28 cellular contexts compared by ENCODE assay signal in the genomic region with DNA sequence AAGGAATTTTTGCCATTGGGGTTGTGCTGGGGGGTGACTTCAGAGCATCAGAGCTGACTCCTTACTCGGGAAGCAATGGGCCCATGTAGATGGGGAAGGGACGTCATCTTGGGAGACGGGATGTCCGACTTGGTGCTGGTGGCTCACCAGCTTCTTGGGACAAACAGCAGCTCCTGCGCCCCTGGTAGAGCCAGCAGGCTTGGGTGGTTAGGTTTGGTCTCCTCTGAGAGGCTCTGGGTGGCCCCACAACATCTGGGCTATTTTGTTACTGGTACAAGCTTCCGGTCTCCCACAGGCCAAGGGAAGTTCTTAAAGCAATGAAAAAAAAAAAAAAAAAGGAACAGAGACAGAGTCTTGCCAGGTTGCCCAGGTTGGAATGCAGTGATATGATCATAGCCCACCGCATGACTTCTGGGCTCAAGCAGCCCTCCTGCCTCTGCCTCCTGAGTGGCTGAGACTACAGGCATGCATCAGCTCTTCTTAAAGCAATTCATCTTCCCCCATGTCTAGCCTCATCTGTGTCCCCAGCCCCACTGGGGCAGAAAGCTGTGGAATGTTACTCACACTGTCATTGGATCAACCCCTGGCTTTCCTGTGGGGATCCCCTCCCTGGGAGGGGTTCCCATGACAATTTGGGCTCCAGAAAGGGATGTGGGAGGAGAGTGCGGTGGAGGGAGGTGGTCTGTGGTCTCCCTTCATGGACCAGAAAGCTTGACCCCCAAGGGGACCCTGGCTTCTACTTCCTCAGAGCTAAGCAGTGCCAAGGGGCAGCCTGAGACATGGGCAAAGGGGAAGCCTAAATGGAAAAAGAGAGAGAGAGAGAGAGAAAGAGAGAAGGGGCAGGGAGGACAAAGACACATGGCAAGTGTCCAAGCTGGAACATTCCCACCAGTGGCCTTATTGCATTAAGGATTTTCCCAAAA. TPM values are rescaled to one million over a fixed set of nuclear protein-coding genes. Genes with fewer than 3 reads are reported as not detected.
A peak's percentile ranks its signal among the peaks of the same experiment; 100 is the strongest.
DNase-seq lines count a peak whose midpoint lies in the region; TF ChIP-seq lines count a peak whose summit lies in the region.
"Had no signal": no experiment of that assay in that cellular context is flagged by ENCODE, and none has a peak within 500 bp of the region (broad histone marks: within the 10 kb centered on the region; RNA-seq: fewer than 3 reads in every experiment).

No MANE protein-coding gene starts in this region.

- no peaks in the 10 kb centered on the region for H3K79me2 ChIP-seq in hepatocyte

- H3K27me3 ChIP-seq in hepatocyte (no peaks in the 10 kb centered on the region), neuronal stem cell (ENCODE audit: control insufficient read depth in 3 of 3, insufficient read depth in 3 of 3, low read depth in 1 of 3, low read length in 3 of 3) (peaks cover 0 to 2% (median 0%) of the 10 kb centered on the region in 3 experiments), prostate gland (replicated peaks; ENCODE audit: insufficient read depth) (no peaks in the 10 kb centered on the region)
- H3K27me3 ChIP-seq: esophagus squamous epithelium, gastroesophageal sphincter, pancreas, suprapubic skin had no signal

- no peaks in the 10 kb centered on the region for H3K79me1 ChIP-seq in neuronal stem cell (ENCODE audit: low read depth, low read length)

- no peaks in the 10 kb centered on the region for H3K9me3 ChIP-seq in hepatocyte (ENCODE audit: low read depth)
- no peaks in the 10 kb centered on the region for H3K9me3 ChIP-seq in neuronal stem cell (replicated peaks in 1 of 2; ENCODE audit: control insufficient read depth in 2 of 2, insufficient read depth in 1 of 2, low read depth in 1 of 2, low read length in 2 of 2)
- H3K9me3 ChIP-seq in prostate gland = no peaks in the 10 kb centered on the region
- H3K9me3 ChIP-seq: esophagus squamous epithelium, gastroesophageal sphincter, pancreas, suprapubic skin had no signal

- peak overlapping the region; percentile 81 for H3K18ac ChIP-seq in neuronal stem cell (ENCODE audit: low read length)

- H3K4me3 Mint-ChIP-seq in activated CD4-positive, alpha-beta memory T cell treated with anti-CD3 and anti-CD28 coated beads for 36 hours = no peak overlapping the region
- H3K4me3 Mint-ChIP-seq in activated CD4-positive, alpha-beta memory T cell treated with anti-CD3 and anti-CD28 coated beads, Interleukin-2, amount 10 ng/mL, durations not matched to agents 7 days and 5 days = no peak overlapping the region
- H3K4me3 Mint-ChIP-seq: activated B cell treated with CpG ODN at 0.5 μM for 24 hours; activated naive CD8-positive, alpha-beta T cell treated with anti-CD3 and anti-CD28 coated beads, Interleukin-2, amount 10 ng/mL, durations not matched to agents 7 days and 5 days; activated T-helper 1 cell treated with anti-CD3 and anti-CD28 coated beads, Interleukin-12 subunit alpha, Interleukin-12 subunit beta, Interleukin-2, Interleukin-4 antibody, amounts not matched to agents 30 ng/mL and 10 ng/mL and 1 ng/mL, durations not matched to agents 14 hours and 24 hours and 36 hours; effector memory CD8-positive, alpha-beta T cell; natural killer cell had no signal

- H3K27ac ChIP-seq in hepatocyte = no peak overlapping the region
- H3K27ac ChIP-seq in neuronal stem cell (replicated peaks; ENCODE audit: low read length) = no peak overlapping the region
- H3K27ac ChIP-seq in prostate gland = no peak overlapping the region
- H3K27ac ChIP-seq: esophagus squamous epithelium, gastroesophageal sphincter, suprapubic skin had no signal

- H3K9me2 ChIP-seq in hepatocyte (replicated peaks; ENCODE audit: insufficient read depth) = no peaks in the 10 kb centered on the region

- H3K4me1 Mint-ChIP-seq in activated CD4-positive, alpha-beta memory T cell treated with anti-CD3 and anti-CD28 coated beads for 36 hours (ENCODE audit: low read depth) = no peaks in the 10 kb centered on the region
- no peaks in the 10 kb centered on the region for H3K4me1 Mint-ChIP-seq in activated CD4-positive, alpha-beta memory T cell treated with anti-CD3 and anti-CD28 coated beads, Interleukin-2, amount 10 ng/mL, durations not matched to agents 7 days and 5 days
- H3K4me1 Mint-ChIP-seq: activated naive CD8-positive, alpha-beta T cell treated with anti-CD3 and anti-CD28 coated beads, Interleukin-2, amount 10 ng/mL, durations not matched to agents 7 days and 5 days; natural killer cell had no signal

- peak overlapping the region; percentile 57 for H2AK5ac ChIP-seq in neuronal stem cell (ENCODE audit: low read depth, low read length)

- H3K27ac Mint-ChIP-seq in activated CD4-positive, alpha-beta memory T cell treated with anti-CD3 and anti-CD28 coated beads for 36 hours = no peak overlapping the region
- H3K27ac Mint-ChIP-seq in activated CD4-positive, alpha-beta memory T cell treated with anti-CD3 and anti-CD28 coated beads, Interleukin-2, amount 10 ng/mL, durations not matched to agents 7 days and 5 days = no peak overlapping the region
- H3K27ac Mint-ChIP-seq: activated B cell treated with CpG ODN at 0.5 μM for 24 hours; activated naive CD8-positive, alpha-beta T cell treated with anti-CD3 and anti-CD28 coated beads, Interleukin-2, amount 10 ng/mL, durations not matched to agents 7 days and 5 days; activated T-helper 1 cell treated with anti-CD3 and anti-CD28 coated beads, Interleukin-12 subunit alpha, Interleukin-12 subunit beta, Interleukin-2, Interleukin-4 antibody, amounts not matched to agents 30 ng/mL and 10 ng/mL and 1 ng/mL, durations not matched to agents 14 hours and 24 hours and 36 hours; effector memory CD8-positive, alpha-beta T cell; natural killer cell had no signal

- no peaks in the 10 kb centered on the region for H3K27me3 Mint-ChIP-seq in activated CD4-positive, alpha-beta memory T cell treated with anti-CD3 and anti-CD28 coated beads for 36 hours
- peaks cover 4% of the 10 kb centered on the region for H3K27me3 Mint-ChIP-seq in activated CD4-positive, alpha-beta memory T cell treated with anti-CD3 and anti-CD28 coated beads, Interleukin-2, amount 10 ng/mL, durations not matched to agents 7 days and 5 days

- WGBS in hepatocyte (ENCODE audit: low lambda C conversion rate, missing lambda C conversion rate) = 94% methylated on average over 8 of the region's 8 CpGs
- no CpG with 5 or more reads among the region's 8 CpGs for WGBS in neuronal stem cell (ENCODE audit: extremely low coverage in 2 of 2, insufficient read length in 2 of 2, insufficient replicate concordance in 1 of 2), 2 donors
- 90% methylated on average over 8 of the region's 8 CpGs for WGBS in prostate gland

- peak overlapping the region; percentile 63 for H2BK15ac ChIP-seq in neuronal stem cell (ENCODE audit: low read length)

- DNase-seq in activated CD4-positive, alpha-beta memory T cell treated with anti-CD3 and anti-CD28 coated beads for 36 hours = peak; percentile 2
- no peak for DNase-seq in activated CD4-positive, alpha-beta memory T cell treated with anti-CD3 and anti-CD28 coated beads, Interleukin-2, amount 10 ng/mL, durations not matched to agents 7 days and 5 days
- no peak for DNase-seq in hepatocyte (ENCODE audit: low spot score)
- no peak for DNase-seq in neuronal stem cell (ENCODE audit: low spot score)
- DNase-seq in ureter (ENCODE audit: low spot score) = peak; percentile 20
- DNase-seq in posterior cingulate gyrus = no peak
- DNase-seq in germinal center (ENCODE audit: low spot score) = no peak
- DNase-seq in prostate gland (ENCODE audit: low spot score) = no peak
- DNase-seq: 8988T; activated B cell treated with CpG ODN at 0.5 μM for 24 hours; activated naive CD8-positive, alpha-beta T cell treated with anti-CD3 and anti-CD28 coated beads, Interleukin-2, amount 10 ng/mL, durations not matched to agents 7 days and 5 days; DMS79 treated with DMSO at 0.1 percent for 48 hours; effector memory CD8-positive, alpha-beta T cell; esophagus squamous epithelium; natural killer cell; NCI-H1092 treated with DMSO at 0.1 percent for 48 hours; NCI-H2029 treated with DMSO at 0.1 percent for 48 hours; NCI-H82; OCI-M1; Right ventricle myocardium superior had no signal

- no peak overlapping the region for H4K8ac ChIP-seq in neuronal stem cell (ENCODE audit: low read depth, low read length)

- peak overlapping the region; percentile 8 for H2BK12ac ChIP-seq in neuronal stem cell (ENCODE audit: low read length)

- CTCF ChIA-PET in activated CD4-positive, alpha-beta memory T cell treated with anti-CD3 and anti-CD28 coated beads for 36 hours (lab: Charles Lee) = interaction anchor here (0.6 kb wide), 1 partner anchor 406 kb away, joined by 3 read pairs; no protein-coding TSS in a partner anchor
- CTCF ChIA-PET in activated CD4-positive, alpha-beta memory T cell treated with anti-CD3 and anti-CD28 coated beads, Interleukin-2, amount 10 ng/mL, durations not matched to agents 7 days and 5 days (lab: Charles Lee) = no interaction called here

- no peak for TF ChIP-seq POLR2A in prostate gland (IDR thresholded peaks at IDR 0.05)

- H3K14ac ChIP-seq in neuronal stem cell (ENCODE audit: low read length) = no peak overlapping the region

- H3K4me1 ChIP-seq in hepatocyte (ENCODE audit: insufficient read depth) = no peaks in the 10 kb centered on the region
- no peaks in the 10 kb centered on the region for H3K4me1 ChIP-seq in neuronal stem cell (ENCODE audit: control insufficient read depth in 2 of 2, insufficient read depth in 1 of 2, low read depth in 1 of 2, low read length in 2 of 2)
- no peaks in the 10 kb centered on the region for H3K4me1 ChIP-seq in prostate gland (replicated peaks)
- H3K4me1 ChIP-seq: esophagus squamous epithelium, gastroesophageal sphincter, suprapubic skin had no signal

- no peak overlapping the region for H3K4ac ChIP-seq in neuronal stem cell (ENCODE audit: low read length)

- H3K4me2 ChIP-seq in hepatocyte (peak overlapping the region; percentile 41), neuronal stem cell (ENCODE audit: insufficient read depth, low read length, poor library complexity, severe bottlenecking) (no peak overlapping the region)

- H3K4me3 ChIP-seq in hepatocyte (no peak overlapping the region), neuronal stem cell (ENCODE audit: low read length in 2 of 2) (no peak overlapping the region), prostate gland (no peak overlapping the region)
- H3K4me3 ChIP-seq: esophagus squamous epithelium, gastroesophageal sphincter, suprapubic skin had no signal

- no peak overlapping the region for H3K9ac ChIP-seq in neuronal stem cell (ENCODE audit: low read depth, low read length, poor library complexity)

- no peaks in the 10 kb centered on the region for H3K9me3 Mint-ChIP-seq in activated CD4-positive, alpha-beta memory T cell treated with anti-CD3 and anti-CD28 coated beads for 36 hours
- no peaks in the 10 kb centered on the region for H3K9me3 Mint-ChIP-seq in activated CD4-positive, alpha-beta memory T cell treated with anti-CD3 and anti-CD28 coated beads, Interleukin-2, amount 10 ng/mL, durations not matched to agents 7 days and 5 days
- H3K9me3 Mint-ChIP-seq: activated B cell treated with CpG ODN at 0.5 μM for 24 hours had no signal

- no peak overlapping the region for H2AFZ ChIP-seq in hepatocyte
- no peak overlapping the region for H2AFZ ChIP-seq in neuronal stem cell (ENCODE audit: low read length)

- peak overlapping the region; percentile 46 for H2BK5ac ChIP-seq in neuronal stem cell (ENCODE audit: low read length)

- H3K36me3 Mint-ChIP-seq in activated CD4-positive, alpha-beta memory T cell treated with anti-CD3 and anti-CD28 coated beads for 36 hours = no peaks in the 10 kb centered on the region
- H3K36me3 Mint-ChIP-seq in activated CD4-positive, alpha-beta memory T cell treated with anti-CD3 and anti-CD28 coated beads, Interleukin-2, amount 10 ng/mL, durations not matched to agents 7 days and 5 days (ENCODE audit: low read depth) = no peaks in the 10 kb centered on the region
- H3K36me3 Mint-ChIP-seq: activated naive CD8-positive, alpha-beta T cell treated with anti-CD3 and anti-CD28 coated beads, Interleukin-2, amount 10 ng/mL, durations not matched to agents 7 days and 5 days; natural killer cell had no signal

- H3K36me3 ChIP-seq in hepatocyte (replicated peaks; ENCODE audit: insufficient read depth, low read depth) = no peaks in the 10 kb centered on the region
- no peaks in the 10 kb centered on the region for H3K36me3 ChIP-seq in neuronal stem cell (replicated peaks in 1 of 2; ENCODE audit: control insufficient read depth in 2 of 2, insufficient read depth in 2 of 2, low read length in 2 of 2)
- H3K36me3 ChIP-seq in prostate gland = no peaks in the 10 kb centered on the region
- H3K36me3 ChIP-seq: esophagus squamous epithelium, gastroesophageal sphincter, pancreas, suprapubic skin had no signal

- intact Hi-C loops in activated CD4-positive, alpha-beta memory T cell treated with anti-CD3 and anti-CD28 coated beads for 36 hours (cut with micrococcal nuclease) = no loop called here
- intact Hi-C loops in posterior cingulate gyrus (cut with DNase I) = no loop called here
- intact Hi-C loops in prostate gland (cut with DNase I) = no loop called here

- H4K20me1 ChIP-seq in hepatocyte (ENCODE audit: insufficient read depth, poor library complexity, severe bottlenecking) = no peaks in the 10 kb centered on the region

- H4K91ac ChIP-seq in neuronal stem cell (ENCODE audit: low read depth, low read length, poor library complexity) = no peak overlapping the region

- TF ChIP-seq CTCF in hepatocyte (IDR thresholded peaks at IDR 0.05; ENCODE audit: poor library complexity) (no peak), prostate gland (IDR thresholded peaks at IDR 0.05) (no peak)

- no peak overlapping the region for H2BK120ac ChIP-seq in neuronal stem cell (ENCODE audit: low read depth, low read length)

- POLR2A ChIA-PET in activated CD4-positive, alpha-beta memory T cell treated with anti-CD3 and anti-CD28 coated beads for 36 hours (lab: Charles Lee) = no interaction called here
- POLR2A ChIA-PET in activated CD4-positive, alpha-beta memory T cell treated with anti-CD3 and anti-CD28 coated beads, Interleukin-2, amount 10 ng/mL, durations not matched to agents 7 days and 5 days (lab: Charles Lee) = no interaction called here

- H3K23ac ChIP-seq in neuronal stem cell (ENCODE audit: low read depth, low read length, poor library complexity) = no peak overlapping the region

RNA-seq across cellular contexts. Expression of a gene that starts 1.5 kb away (rescaled TPM):
- 1 to 10 TPM; 4.2 to 5.4 TPM for total RNA-seq in activated CD4-positive, alpha-beta memory T cell treated with anti-CD3 and anti-CD28 coated beads for 36 hours
- under 1 TPM; 0.48 to 0.58 TPM for total RNA-seq in activated CD4-positive, alpha-beta memory T cell treated with anti-CD3 and anti-CD28 coated beads, Interleukin-2, amount 10 ng/mL, durations not matched to agents 7 days and 5 days
- total RNA-seq in hepatocyte = 1.3 and 3.2 TPM in 2 replicates
- polyA plus RNA-seq in hepatocyte = 2.2 and 3.2 TPM in 2 replicates
- 5.6 TPM for polyA plus RNA-seq in neuronal stem cell (2013, experiment 1 of 2)
- polyA plus RNA-seq in neuronal stem cell (2013, experiment 2 of 2) = 5.3 TPM
- total RNA-seq in ureter = 8.1 TPM
- 10 to 100 TPM in 1 of 2 donors, 1 to 10 TPM in 1; 2.0 to 19.0 TPM for total RNA-seq in prostate gland
- total RNA-seq: activated B cell treated with CpG ODN at 0.5 μM for 24 hours; activated naive CD8-positive, alpha-beta T cell treated with anti-CD3 and anti-CD28 coated beads, Interleukin-2, amount 10 ng/mL, durations not matched to agents 7 days and 5 days; natural killer cell; Right ventricle myocardium superior had no signal

RNA-seq across cellular contexts. Expression of a gene that starts 20.9 kb away (rescaled TPM):
- total RNA-seq in activated CD4-positive, alpha-beta memory T cell treated with anti-CD3 and anti-CD28 coated beads for 36 hours = not detected
- total RNA-seq in activated CD4-positive, alpha-beta memory T cell treated with anti-CD3 and anti-CD28 coated beads, Interleukin-2, amount 10 ng/mL, durations not matched to agents 7 days and 5 days = not detected
- total RNA-seq in hepatocyte (not detected in 2 replicates), ureter (not detected), prostate gland (not detected)
- not detected in 2 replicates for polyA plus RNA-seq in hepatocyte
- not detected for polyA plus RNA-seq in neuronal stem cell (2013, experiment 1 of 2)
- polyA plus RNA-seq in neuronal stem cell (2013, experiment 2 of 2) = not detected
- total RNA-seq: activated B cell treated with CpG ODN at 0.5 μM for 24 hours; activated CD8-positive, alpha-beta memory T cell treated with anti-CD3 and anti-CD28 coated beads for 36 hours; activated naive CD8-positive, alpha-beta T cell treated with anti-CD3 and anti-CD28 coated beads, Interleukin-2, amount 10 ng/mL, durations not matched to agents 7 days and 5 days; activated T-helper 1 cell treated with anti-CD3 and anti-CD28 coated beads, Interleukin-12 subunit alpha, Interleukin-12 subunit beta, Interleukin-2, Interleukin-4 antibody, amounts not matched to agents 30 ng/mL and 10 ng/mL and 1 ng/mL, durations not matched to agents 14 hours and 24 hours and 36 hours; cerebellum; esophagus squamous epithelium; gastroesophageal sphincter; kidney epithelial cell; LHCN-M2; natural killer cell; pancreas; Right ventricle myocardium superior had no signal
- polyA plus RNA-seq: pancreas had no signal

RNA-seq across cellular contexts. Expression of a gene that starts 48.6 kb away (rescaled TPM):
- 10 to 100 TPM; 52.4 to 54.9 TPM for total RNA-seq in activated CD4-positive, alpha-beta memory T cell treated with anti-CD3 and anti-CD28 coated beads for 36 hours
- total RNA-seq in activated CD4-positive, alpha-beta memory T cell treated with anti-CD3 and anti-CD28 coated beads, Interleukin-2, amount 10 ng/mL, durations not matched to agents 7 days and 5 days = 100 to 1,000 TPM; 157 to 163 TPM
- 2.9 and 5.2 TPM in 2 replicates for total RNA-seq in hepatocyte
- 3.3 and 4.9 TPM in 2 replicates for polyA plus RNA-seq in hepatocyte
- 4.5 TPM for polyA plus RNA-seq in neuronal stem cell (2013, experiment 1 of 2)
- 4.4 TPM for polyA plus RNA-seq in neuronal stem cell (2013, experiment 2 of 2)
- 43.4 TPM for total RNA-seq in ureter
- 10 to 100 TPM; 11.4 to 18.8 TPM for total RNA-seq in prostate gland

Comparison
In these comparisons a context has a peak if more than half of its experiments do, and no peak if none do; other contexts are left out.
1. DNase-seq: peak in activated CD4-positive, alpha-beta memory T cell treated with anti-CD3 and anti-CD28 coated beads for 36 hours (single experiment) and ureter (single experiment); none in activated CD4-positive, alpha-beta memory T cell treated with anti-CD3 and anti-CD28 coated beads, Interleukin-2, amount 10 ng/mL, durations not matched to agents 7 days and 5 days (single experiment), hepatocyte (single experiment), neuronal stem cell (single experiment), posterior cingulate gyrus (0 of 10), germinal center (single experiment) and prostate gland (single experiment).